8 cellular contexts compared by ENCODE assay signal in the genomic region with DNA sequence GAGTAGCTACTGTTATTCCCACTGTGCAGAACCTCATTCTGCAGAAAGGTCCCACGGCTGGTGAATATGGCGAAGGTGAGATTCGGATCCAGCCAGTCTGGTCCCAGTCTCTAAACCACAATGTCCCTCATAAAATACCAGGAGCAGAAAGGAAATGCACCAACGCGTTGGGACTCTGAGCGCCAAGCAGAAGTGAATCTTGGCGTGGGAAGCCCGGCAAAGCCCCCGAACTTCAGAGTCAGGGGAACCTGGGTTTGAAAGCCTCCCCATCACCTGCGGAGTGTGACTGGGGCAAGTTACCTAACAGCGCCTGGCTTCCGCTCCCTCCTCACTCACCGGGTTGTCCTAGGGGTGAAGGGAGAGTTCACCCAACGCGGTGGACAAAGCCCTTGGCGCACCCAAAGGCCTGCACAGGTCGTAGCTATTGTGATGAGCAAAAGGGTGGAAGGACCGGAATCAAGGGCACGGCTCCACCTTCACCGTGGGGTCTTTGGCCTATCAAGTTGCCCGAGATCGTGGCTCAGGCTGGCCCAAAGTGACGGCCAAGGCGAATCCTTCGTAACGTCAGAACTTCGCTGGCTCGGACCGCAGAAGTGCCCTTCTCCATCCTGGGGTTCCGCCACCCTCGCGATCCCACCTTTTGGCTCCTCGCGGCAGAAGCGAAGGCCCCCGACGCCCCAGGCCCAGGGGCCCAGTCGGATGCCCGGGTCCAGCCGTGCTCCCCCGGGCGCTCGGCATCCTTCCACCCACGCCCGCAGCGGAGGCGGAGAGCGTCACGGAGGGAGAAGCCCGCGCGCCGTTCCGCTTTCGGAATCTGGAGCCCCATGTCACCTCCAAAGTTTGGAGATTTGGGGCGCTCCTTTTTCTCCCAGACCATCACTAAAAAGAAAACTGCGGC. TPM values are rescaled to one million over a fixed set of nuclear protein-coding genes. Genes with fewer than 3 reads are reported as not detected.
A peak's percentile ranks its signal among the peaks of the same experiment; 100 is the strongest.
DNase-seq lines count a peak whose midpoint lies in the region; ATAC-seq and TF ChIP-seq lines count a peak whose summit lies in the region.

No MANE protein-coding gene starts in this region.

- H3K27ac ChIP-seq in DND-41 (ENCODE audit: low read length): peak overlapping the region; percentile 10; the same call in 1 of the 2 replicates
- H3K27ac ChIP-seq in esophagus muscularis mucosa (replicated peaks in 1 of 4): peak overlapping the region; percentile 77 to 88 (median 81)
- peak overlapping the region; percentile 57 to 67 for H3K27ac ChIP-seq in ovary
- H3K27ac ChIP-seq in urinary bladder (ENCODE audit: low read depth): no peak overlapping the region

- ATAC-seq in DND-41 (ENCODE audit: insufficient read depth, low read depth) (no peak), HG03159 (IDR thresholded peaks at IDR 0.05; ENCODE audit: unreplicated experiment) (peak; percentile 13)
- ATAC-seq in activated CD8-positive, alpha-beta T cell treated with anti-CD3 and anti-CD28 coated beads for 36 hours: peak; percentile 7

- peaks cover 47% of the 10 kb centered on the region for H3K4me1 ChIP-seq in DND-41 (ENCODE audit: insufficient read depth, low read length)
- H3K4me1 ChIP-seq in esophagus muscularis mucosa: peaks cover 13 to 80% (median 78%) of the 10 kb centered on the region in 4 donors
- peaks cover 5% of the 10 kb centered on the region for H3K4me1 ChIP-seq in ovary (ENCODE audit: insufficient read depth)
- H3K4me1 ChIP-seq in urinary bladder (ENCODE audit: insufficient read depth): no peaks in the 10 kb centered on the region

- TF ChIP-seq CTCF in DND-41 (IDR thresholded peaks at IDR 0.05; ENCODE audit: borderline replicate concordance, extremely low read depth, low read length, poor library complexity, severe bottlenecking) (no peak), esophagus muscularis mucosa (IDR thresholded peaks at IDR 0.05) (no peak), ovary (IDR thresholded peaks at IDR 0.05) (no peak)
- no peak for TF ChIP-seq CTCF in activated CD8-positive, alpha-beta T cell treated with anti-CD3 and anti-CD28 coated beads for 36 hours (IDR thresholded peaks at IDR 0.05)

- H3K27me3 ChIP-seq in DND-41 (ENCODE audit: insufficient read depth, low read length, poor library complexity) (no peaks in the 10 kb centered on the region), esophagus muscularis mucosa (no peaks in the 10 kb centered on the region), ovary (no peaks in the 10 kb centered on the region)

- peak overlapping the region; percentile 90 for H3K9ac ChIP-seq in DND-41 (ENCODE audit: low read depth, low read length)

- DNase-seq in DND-41 (peak; percentile 35), esophagus muscularis mucosa (ENCODE audit: extremely low spot score) (no peak), ovary (peak in 3 of 5 donors; percentile 36 to 53 (median 50)), foreskin melanocyte (no peak), NCI-H524 treated with DMSO at 0.1 percent for 48 hours (lab: John Stamatoyannopoulos, UW) (no peak)
- DNase-seq in activated CD8-positive, alpha-beta T cell treated with anti-CD3 and anti-CD28 coated beads for 36 hours: peak; percentile 79

- peaks cover 50% of the 10 kb centered on the region for H3K79me2 ChIP-seq in DND-41 (ENCODE audit: insufficient read depth, low read length)

- POLR2A ChIA-PET in activated CD8-positive, alpha-beta T cell treated with anti-CD3 and anti-CD28 coated beads for 36 hours (lab: Charles Lee): interaction anchor here (0.9 to 6.2 kb wide), 18 partner anchors 8 to 462 kb away, joined by 3 to 58 read pairs (median 4); a partner anchor contains a TSS

- no peak for TF ChIP-seq POLR2A in esophagus muscularis mucosa (IDR thresholded peaks at IDR 0.05; ENCODE audit: low read depth)
- no peak for TF ChIP-seq POLR2A in ovary (IDR thresholded peaks at IDR 0.05)

- peak overlapping the region; percentile 71 for H3K4me3 Mint-ChIP-seq in activated CD8-positive, alpha-beta T cell treated with anti-CD3 and anti-CD28 coated beads for 36 hours

- peaks cover 49% of the 10 kb centered on the region for H3K4me1 Mint-ChIP-seq in activated CD8-positive, alpha-beta T cell treated with anti-CD3 and anti-CD28 coated beads for 36 hours (ENCODE audit: low read depth)

- CTCF ChIA-PET in activated CD8-positive, alpha-beta T cell treated with anti-CD3 and anti-CD28 coated beads for 36 hours (lab: Charles Lee): interaction anchor here (0.8 to 7.7 kb wide), 12 partner anchors 11 to 335 kb away, joined by 3 to 38 read pairs (median 4); a partner anchor contains a TSS

- H3K4me2 ChIP-seq in DND-41 (ENCODE audit: insufficient read depth, low read length): peak overlapping the region; percentile 96

- H3K4me3 ChIP-seq in DND-41 (ENCODE audit: low read depth in 1 of 2, low read length in 2 of 2) (peak overlapping the region; percentile 38 to 61; a peak in 3 of 4 replicates), esophagus muscularis mucosa (peak overlapping the region; percentile 80 to 88 (median 80)), ovary (peak overlapping the region; percentile 92), urinary bladder (ENCODE audit: low read depth, low read length) (peak overlapping the region; percentile 81)

- intact Hi-C loops in activated CD8-positive, alpha-beta T cell treated with anti-CD3 and anti-CD28 coated beads for 36 hours (cut with micrococcal nuclease): no loop called here
- intact Hi-C loops in esophagus muscularis mucosa (cut with DNase I) (no loop called here), ovary (cut with DNase I) (no loop called here)

- TF ChIP-seq EP300 in esophagus muscularis mucosa (IDR thresholded peaks at IDR 0.05) (no peak), ovary (IDR thresholded peaks at IDR 0.05) (no peak)

- H3K9me3 ChIP-seq in DND-41 (ENCODE audit: insufficient read depth, low read length, severe bottlenecking): no peaks in the 10 kb centered on the region
- H3K9me3 ChIP-seq in esophagus muscularis mucosa: no peaks in the 10 kb centered on the region
- H3K9me3 ChIP-seq in ovary: no peaks in the 10 kb centered on the region

- H3K36me3 ChIP-seq in DND-41 (ENCODE audit: insufficient read depth, low read length) (no peaks in the 10 kb centered on the region), esophagus muscularis mucosa (no peaks in the 10 kb centered on the region), ovary (no peaks in the 10 kb centered on the region), urinary bladder (ENCODE audit: insufficient read depth) (no peaks in the 10 kb centered on the region)

- H3K27ac Mint-ChIP-seq in activated CD8-positive, alpha-beta T cell treated with anti-CD3 and anti-CD28 coated beads for 36 hours: peak overlapping the region; percentile 75

- peaks cover 21% of the 10 kb centered on the region; the same call in 1 of the 2 replicates for H4K20me1 ChIP-seq in DND-41 (ENCODE audit: insufficient read depth, low read length)

- 44% methylated on average over 11 of the region's 57 CpGs for WGBS in esophagus muscularis mucosa
- 31 to 38% (median 31%) methylated on average over 46 to 57 of the region's 57 CpGs for WGBS in ovary, 3 donors
- WGBS in urinary bladder: 25% methylated on average over 57 of the region's 57 CpGs

- H3K36me3 Mint-ChIP-seq in activated CD8-positive, alpha-beta T cell treated with anti-CD3 and anti-CD28 coated beads for 36 hours (ENCODE audit: low read depth): peaks cover 37% of the 10 kb centered on the region

- peak overlapping the region; percentile 88 for H2AFZ ChIP-seq in DND-41 (ENCODE audit: low read depth, low read length)

- H3K9me3 Mint-ChIP-seq in activated CD8-positive, alpha-beta T cell treated with anti-CD3 and anti-CD28 coated beads for 36 hours: no peaks in the 10 kb centered on the region

- H3K27me3 Mint-ChIP-seq in activated CD8-positive, alpha-beta T cell treated with anti-CD3 and anti-CD28 coated beads for 36 hours: no peaks in the 10 kb centered on the region

RNA-seq across cellular contexts. Expression of a gene that starts 0.8 kb away (rescaled TPM):
- total RNA-seq in activated CD8-positive, alpha-beta T cell treated with anti-CD3 and anti-CD28 coated beads for 36 hours: 100 to 1,000 TPM; 207 to 220 TPM
- 10 to 100 TPM; 31.4 to 41.6 (median 36.1) TPM for total RNA-seq in esophagus muscularis mucosa
- total RNA-seq in ovary: 10 to 100 TPM in 6 of 7 donors, 1 to 10 TPM in 1; 7.6 to 44.5 (median 15.4) TPM
- polyA plus RNA-seq in ovary: 10 to 100 TPM; 57.3 to 63.3 TPM
- 62.4 TPM for total RNA-seq in urinary bladder
- 44.8 TPM for polyA plus RNA-seq in urinary bladder

RNA-seq across cellular contexts. Expression of a gene that starts 55.1 kb away (rescaled TPM):
- 100 to 1,000 TPM; 200 to 204 TPM for total RNA-seq in activated CD8-positive, alpha-beta T cell treated with anti-CD3 and anti-CD28 coated beads for 36 hours
- total RNA-seq in esophagus muscularis mucosa (10 to 100 TPM; 49.9 to 78.1 (median 52.9) TPM), ovary (100 to 1,000 TPM in 4 of 7 donors, 10 to 100 TPM in 3; 58.9 to 113 (median 110) TPM), urinary bladder (167 TPM)
- polyA plus RNA-seq in ovary (10 to 100 TPM; 48.2 to 99.5 TPM), urinary bladder (48.6 TPM)

Comparison
In these comparisons a context has a peak if more than half of its experiments do, and no peak if none do; other contexts are left out.
1. DNase-seq: peak in DND-41 (single experiment), activated CD8-positive, alpha-beta T cell treated with anti-CD3 and anti-CD28 coated beads for 36 hours (single experiment) and ovary (3 of 5); none in esophagus muscularis mucosa (single experiment), foreskin melanocyte (single experiment) and NCI-H524 treated with DMSO at 0.1 percent for 48 hours (single experiment).
2. Peak in every context shown above with its lines, with median percentiles within 50 percentile points of each other: H3K4me3 ChIP-seq.